Comparison of ENCODE assay signal across 8 cellular contexts in genomic region chr6:28729501-28730402, GRCh38.
DNase-seq lines count a peak whose midpoint lies in the region; ATAC-seq lines count a peak whose summit lies in the region.

No MANE protein-coding gene starts in this region.

- H3K9me3 ChIP-seq in NT2/D1 (ENCODE audit: insufficient read depth, low read length) (no peaks in the 10 kb centered on the region), neuron (ENCODE audit: low read length) (no peaks in the 10 kb centered on the region)

- no peak overlapping the region for H2AFZ ChIP-seq in neuron (ENCODE audit: low read depth, low read length)

- peaks cover 9% of the 10 kb centered on the region for H3K9me3 Mint-ChIP-seq in dendritic cell treated with granulocyte-macrophage colony-stimulating factor and Interleukin-4, amounts not matched to agents 40 ng/mL and 50 ng/mL, for 4 days

- no peaks in the 10 kb centered on the region for H3K36me3 Mint-ChIP-seq in dendritic cell treated with granulocyte-macrophage colony-stimulating factor and Interleukin-4, amounts not matched to agents 40 ng/mL and 50 ng/mL, for 4 days (ENCODE audit: low read depth)

- peak overlapping the region; percentile 64 for H3K4me3 Mint-ChIP-seq in dendritic cell treated with granulocyte-macrophage colony-stimulating factor and Interleukin-4, amounts not matched to agents 40 ng/mL and 50 ng/mL, for 4 days

- no peak for ATAC-seq in GM19463 (IDR thresholded peaks at IDR 0.05; ENCODE audit: unreplicated experiment)

- H3K4me1 ChIP-seq in NT2/D1 (ENCODE audit: insufficient read depth, insufficient read length): no peaks in the 10 kb centered on the region
- H3K4me1 ChIP-seq in neuron (ENCODE audit: insufficient read depth, low read length): no peaks in the 10 kb centered on the region

- intact Hi-C loops in dendritic cell treated with granulocyte-macrophage colony-stimulating factor and Interleukin-4, amounts not matched to agents 40 ng/mL and 50 ng/mL, for 4 days (cut with micrococcal nuclease): no loop called here

- H3K27ac Mint-ChIP-seq in dendritic cell treated with granulocyte-macrophage colony-stimulating factor and Interleukin-4, amounts not matched to agents 40 ng/mL and 50 ng/mL, for 4 days: no peak overlapping the region

- H3K27me3 Mint-ChIP-seq in dendritic cell treated with granulocyte-macrophage colony-stimulating factor and Interleukin-4, amounts not matched to agents 40 ng/mL and 50 ng/mL, for 4 days: peaks cover 85% of the 10 kb centered on the region

- H3K36me3 ChIP-seq in NT2/D1 (ENCODE audit: insufficient read depth, insufficient read length, low read length) (no peaks in the 10 kb centered on the region), neuron (ENCODE audit: insufficient read depth, low read length) (no peaks in the 10 kb centered on the region)

- H3K4me1 Mint-ChIP-seq in dendritic cell treated with granulocyte-macrophage colony-stimulating factor and Interleukin-4, amounts not matched to agents 40 ng/mL and 50 ng/mL, for 4 days (ENCODE audit: low read depth): peaks cover 10% of the 10 kb centered on the region

- peaks cover 26% of the 10 kb centered on the region for H3K27me3 ChIP-seq in NT2/D1 (ENCODE audit: insufficient read depth, insufficient read length)
- peaks cover 31% of the 10 kb centered on the region for H3K27me3 ChIP-seq in neuron (ENCODE audit: insufficient read depth, low read length)

- peak overlapping the region; percentile 42 for H3K9ac ChIP-seq in NT2/D1 (ENCODE audit: insufficient read length, low read depth)

- DNase-seq in EL (peak; percentile 21), NT2/D1 (ENCODE audit: low read depth, low spot score) (no peak), DMS114 treated with DMSO at 0.1 percent for 48 hours (lab: John Stamatoyannopoulos, UW; ENCODE audit: unreplicated experiment) (no peak), retina (no peak), NCI-H345 treated with DMSO at 0.1 percent for 48 hours (lab: John Stamatoyannopoulos, UW; ENCODE audit: unreplicated experiment) (no peak)

- H3K4me3 ChIP-seq in NT2/D1 (ENCODE audit: insufficient read length, low read depth): peak overlapping the region; percentile 69
- H3K4me3 ChIP-seq in neuron (ENCODE audit: low read length): peak overlapping the region; percentile 60
